ENCODE assay signal across 14 cellular contexts in genomic region chr3:100606894-100607512, GRCh38. TPM values are rescaled to one million over a fixed set of nuclear protein-coding genes. Genes with fewer than 3 reads are reported as not detected.
DNase-seq lines count a peak whose midpoint lies in the region; ATAC-seq and TF ChIP-seq lines count a peak whose summit lies in the region.
"Had no signal": no experiment of that assay in that cellular context is flagged by ENCODE, and none has a peak within 500 bp of the region (broad histone marks: within the 10 kb centered on the region; RNA-seq: fewer than 3 reads in every experiment).

No MANE protein-coding gene starts in this region.

- TF ChIP-seq EP300 in transverse colon (IDR thresholded peaks at IDR 0.05; ENCODE audit: low read depth) = no peak

- intact Hi-C loops in transverse colon (cut with DNase I; ENCODE audit: low total_unique reads) = no loop called here

- H3K4me3 ChIP-seq in transverse colon = no peak overlapping the region
- H3K4me3 ChIP-seq: tibial nerve had no signal

- DNase-seq in NAMALWA (ENCODE audit: low spot score) (peak; percentile 6), transverse colon (no peak), NOMO-1 treated with DMSO at 0.1 percent for 48 hours (lab: John Stamatoyannopoulos, UW; ENCODE audit: unreplicated experiment) (no peak), foreskin melanocyte (no peak), 8988T (no peak)
- DNase-seq: activated gamma-delta T cell; C1 segment of cervical spinal cord; stimulated activated CD4-positive, alpha-beta T cell treated with anti-CD3 and anti-CD28 coated beads, Interleukin-4, amount 100 ng/mL, for 4 hours had no signal

- ATAC-seq in GM19452 (IDR thresholded peaks at IDR 0.05; ENCODE audit: unreplicated experiment) (peak; percentile 75), HG02943 (IDR thresholded peaks at IDR 0.05; ENCODE audit: low read depth, unreplicated experiment) (peak; percentile 82)

- no peaks in the 10 kb centered on the region for H3K36me3 ChIP-seq in transverse colon
- H3K36me3 ChIP-seq: tibial nerve had no signal

- in situ Hi-C loops in transverse colon (cut with MboI; ENCODE audit: low pct_ligation_motif_present in 1 of 4, low pct_unique_long_range_greater_than_20kb in 1 of 4, low sequenced_read_pairs in 3 of 4) = no loop called here

- no peak for TF ChIP-seq POLR2A in transverse colon (IDR thresholded peaks at IDR 0.05)

- no peaks in the 10 kb centered on the region for H3K9me3 ChIP-seq in transverse colon
- H3K9me3 ChIP-seq: tibial nerve had no signal

- H3K27me3 ChIP-seq in transverse colon = no peaks in the 10 kb centered on the region
- H3K27me3 ChIP-seq: tibial nerve had no signal

- peaks cover 5 to 28% (median 21%) of the 10 kb centered on the region in 4 donors for H3K4me1 ChIP-seq in transverse colon

- TF ChIP-seq CTCF in GM12874 (IDR thresholded peaks at IDR 0.05; ENCODE audit: insufficient read depth, low read depth, low read length) (peak; percentile 21; the same call in 1 of the 2 replicates), transverse colon (IDR thresholded peaks at IDR 0.05) (no peak)

- H3K27ac ChIP-seq in transverse colon = no peak overlapping the region
- H3K27ac ChIP-seq: tibial nerve had no signal

RNA-seq across cellular contexts. Expression of gene ADGRG7, which starts 2.4 kb away (rescaled TPM):
- total RNA-seq in transverse colon = 10 to 100 TPM in 3 of 4 donors, 1 to 10 TPM in 1; 1.8 to 18.3 (median 12.1) TPM
- total RNA-seq: M059J, neural crest cell had no signal
